ENCODE assay signal across 10 cellular contexts in genomic region chr17:50943575-50943933, GRCh38.
DNase-seq lines count a peak whose midpoint lies in the region; ATAC-seq, FAIRE-seq and TF ChIP-seq lines count a peak whose summit lies in the region.
"Had no signal": no experiment of that assay in that cellular context is flagged by ENCODE, and none has a peak within 500 bp of the region (broad histone marks: within the 10 kb centered on the region; RNA-seq: fewer than 3 reads in every experiment).

No MANE protein-coding gene starts in this region.

- H3K4me1 ChIP-seq in kidney (ENCODE audit: control insufficient read depth in 1 of 2, insufficient read depth in 1 of 2, low read depth in 1 of 2, low read length in 2 of 2) (peaks cover 25 to 28% of the 10 kb centered on the region in 2 donors), stomach smooth muscle (ENCODE audit: control insufficient read depth, insufficient read depth, low read length) (peaks cover 33% of the 10 kb centered on the region)

- H3K27ac ChIP-seq in kidney (ENCODE audit: low read depth in 2 of 2, low read length in 2 of 2): peak overlapping the region; percentile 96 to 97
- H3K27ac ChIP-seq in stomach smooth muscle (ENCODE audit: low read length): peak overlapping the region; percentile 90
- H3K27ac ChIP-seq: brain microvascular endothelial cell had no signal

- DNase-seq in NCI-H1436 (lab: John Stamatoyannopoulos, UW) (peak; percentile 48), NCI-H1436 treated with DMSO at 0.1 percent for 48 hours (lab: John Stamatoyannopoulos, UW) (no peak), kidney (peak; percentile 39), HK-2 (ENCODE audit: unreplicated experiment) (no peak)
- DNase-seq in activated CD8-positive, alpha-beta memory T cell treated with anti-CD3 and anti-CD28 coated beads, Interleukin-2, amount 50 U/mL, for 4 hours: peak; percentile 13
- DNase-seq: brain microvascular endothelial cell had no signal

- H3K4me3 ChIP-seq in kidney (ENCODE audit: low read length in 2 of 2) (peak overlapping the region in 1 of 2 donors; percentile 56), stomach smooth muscle (ENCODE audit: low read length in 2 of 2) (peak overlapping the region; percentile 57 to 72)

- no peak for FAIRE-seq in kidney (lab: Jason Lieb, UNC)
- FAIRE-seq: A204.1 had no signal

- no peak for TF ChIP-seq CTCF in kidney (IDR thresholded peaks at IDR 0.05; ENCODE audit: borderline replicate concordance, extremely low read depth, insufficient read depth)

- H3K36me3 ChIP-seq in kidney (ENCODE audit: control insufficient read depth in 1 of 2, insufficient read depth in 2 of 2, low read length in 2 of 2): no peaks in the 10 kb centered on the region
- no peaks in the 10 kb centered on the region for H3K36me3 ChIP-seq in stomach smooth muscle (ENCODE audit: control insufficient read depth in 2 of 2, insufficient read depth in 2 of 2, low read length in 2 of 2)
- H3K36me3 ChIP-seq: brain microvascular endothelial cell had no signal

- H3K27me3 ChIP-seq in stomach smooth muscle (ENCODE audit: control insufficient read depth in 1 of 2, insufficient read depth in 2 of 2, low read length in 2 of 2): no peaks in the 10 kb centered on the region
- H3K27me3 ChIP-seq: brain microvascular endothelial cell had no signal

- H3K9me3 ChIP-seq in kidney (ENCODE audit: control insufficient read depth in 1 of 2, low read length in 2 of 2): no peaks in the 10 kb centered on the region
- no peaks in the 10 kb centered on the region for H3K9me3 ChIP-seq in stomach smooth muscle (ENCODE audit: control insufficient read depth in 2 of 2, low read length in 2 of 2)

- intact Hi-C loops in kidney (cut with DNase I): no loop called here

- ATAC-seq in HG02884 (IDR thresholded peaks at IDR 0.05; ENCODE audit: unreplicated experiment): no peak
- ATAC-seq in HG03175 (IDR thresholded peaks at IDR 0.05; ENCODE audit: unreplicated experiment): no peak

- H3K9ac ChIP-seq in kidney (ENCODE audit: low read length in 2 of 2) (peak overlapping the region in 1 of 2 donors; percentile 91), stomach smooth muscle (ENCODE audit: low read length in 2 of 2) (peak overlapping the region; percentile 79 to 84)

Comparison
In these comparisons a context has a peak if more than half of its experiments do, and no peak if none do; other contexts are left out.
1. DNase-seq: peak in NCI-H1436 (single experiment), activated CD8-positive, alpha-beta memory T cell treated with anti-CD3 and anti-CD28 coated beads, Interleukin-2, amount 50 U/mL, for 4 hours (single experiment) and kidney (single experiment); none in NCI-H1436 treated with DMSO at 0.1 percent for 48 hours (single experiment) and HK-2 (single experiment).